In the genomic region with DNA sequence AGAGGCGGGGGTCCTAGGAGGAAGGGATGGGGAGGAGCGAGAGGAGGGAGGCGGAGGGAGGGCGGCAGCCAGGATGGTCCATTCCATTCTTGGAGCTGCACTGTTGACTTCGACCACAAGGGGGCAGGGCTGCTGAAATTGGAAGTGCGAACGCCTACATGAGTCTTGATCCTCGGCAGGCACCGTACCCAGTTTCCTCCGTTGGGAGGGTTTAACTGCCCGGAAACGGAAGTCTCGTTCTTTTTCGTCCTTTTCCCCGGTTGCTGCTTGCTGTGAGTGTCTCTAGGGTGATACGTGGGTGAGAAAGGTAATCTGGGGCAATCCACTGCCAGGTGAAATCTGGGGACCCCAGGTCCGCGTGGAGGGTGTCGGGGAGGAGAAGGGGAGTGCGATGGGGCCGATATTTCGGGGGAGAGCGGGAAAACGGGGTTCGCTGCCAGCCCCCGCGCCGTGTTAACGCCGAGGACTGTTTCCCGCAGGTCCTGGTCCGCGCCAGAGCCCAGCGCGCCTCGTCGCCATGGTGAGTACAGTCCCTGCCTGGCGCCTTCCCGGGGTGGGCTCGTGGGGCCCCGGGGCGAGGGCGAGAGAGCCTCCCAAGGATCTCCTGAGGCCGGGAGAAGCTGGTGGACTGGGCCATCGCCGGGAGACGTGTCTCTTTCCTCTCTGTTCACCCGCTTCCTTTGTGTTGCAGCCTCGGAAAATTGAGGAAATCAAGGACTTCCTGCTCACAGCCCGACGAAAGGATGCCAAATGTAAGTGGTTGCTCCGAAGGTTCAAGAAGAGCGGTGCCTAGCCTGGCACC, we compare ENCODE assay signal across 1 cellular context.
TF ChIP-seq lines count a peak whose summit lies in the region.

A gene (plus strand): TSS at position 240 of the 802 bp plus-strand sequence. CDS start 278 bp downstream, at position 518.

TF ChIP-seq in K562, 482 proteins besides CTCF, POLR2A, EP300 and RAD21 (continued from another document and continues in another):
- TF ChIP-seq, protein P1, sequence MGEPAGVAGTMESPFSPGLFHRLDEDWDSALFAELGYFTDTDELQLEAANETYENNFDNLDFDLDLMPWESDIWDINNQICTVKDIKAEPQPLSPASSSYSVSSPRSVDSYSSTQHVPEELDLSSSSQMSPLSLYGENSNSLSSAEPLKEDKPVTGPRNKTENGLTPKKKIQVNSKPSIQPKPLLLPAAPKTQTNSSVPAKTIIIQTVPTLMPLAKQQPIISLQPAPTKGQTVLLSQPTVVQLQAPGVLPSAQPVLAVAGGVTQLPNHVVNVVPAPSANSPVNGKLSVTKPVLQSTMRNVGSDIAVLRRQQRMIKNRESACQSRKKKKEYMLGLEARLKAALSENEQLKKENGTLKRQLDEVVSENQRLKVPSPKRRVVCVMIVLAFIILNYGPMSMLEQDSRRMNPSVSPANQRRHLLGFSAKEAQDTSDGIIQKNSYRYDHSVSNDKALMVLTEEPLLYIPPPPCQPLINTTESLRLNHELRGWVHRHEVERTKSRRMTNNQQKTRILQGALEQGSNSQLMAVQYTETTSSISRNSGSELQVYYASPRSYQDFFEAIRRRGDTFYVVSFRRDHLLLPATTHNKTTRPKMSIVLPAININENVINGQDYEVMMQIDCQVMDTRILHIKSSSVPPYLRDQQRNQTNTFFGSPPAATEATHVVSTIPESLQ (CRISPR knock-in tag; IDR thresholded peaks at IDR 0.05) = peak; percentile 77; the same call in 1 of the 2 replicates
- TF ChIP-seq CAMTA2 (CRISPR knock-in tag; conservative IDR thresholded peaks at IDR 0.05) = no peak
- no peak for TF ChIP-seq SNIP1 (IDR thresholded peaks at IDR 0.05; ENCODE audit: low read depth)
- TF ChIP-seq POLR3A (IDR thresholded peaks at IDR 0.05; ENCODE audit: borderline replicate concordance, extremely low read depth, insufficient read depth, insufficient read length) = no peak
- no peak for TF ChIP-seq DNMT1 (IDR thresholded peaks at IDR 0.05)
- no peak for TF ChIP-seq BRCA1 (IDR thresholded peaks at IDR 0.05)
- TF ChIP-seq BRCA1 (CRISPR knock-in tag; IDR thresholded peaks at IDR 0.05) = no peak
- TF ChIP-seq ETV6 (IDR thresholded peaks at IDR 0.05; ENCODE audit: borderline replicate concordance in 1 of 2, low read depth in 2 of 2, low read length in 1 of 2) = 0 out of 4 replicates have a peak, but pooled peaks of 1 of the 2 experiments have one; percentile 20
- no peak for TF ChIP-seq ETV6 (CRISPR knock-in tag; IDR thresholded peaks at IDR 0.05; ENCODE audit: borderline replicate concordance)
- TF ChIP-seq PYGO2 (tag; IDR thresholded peaks at IDR 0.05) = no peak
- peak; percentile 79; the same call in 1 of the 2 replicates for TF ChIP-seq CHCHD3 (CRISPR knock-in tag; IDR thresholded peaks at IDR 0.05)
- TF ChIP-seq POLR2H (tag; IDR thresholded peaks at IDR 0.05; ENCODE audit: low read depth) = peak; percentile 93
- TF ChIP-seq PML (IDR thresholded peaks at IDR 0.05; ENCODE audit: low read length) = peak; percentile 95
- no peak for TF ChIP-seq ZNF584 (CRISPR knock-in tag; IDR thresholded peaks at IDR 0.05; ENCODE audit: low read depth)
- no peak for TF ChIP-seq HDAC8 (tag; IDR thresholded peaks at IDR 0.05)
- 0 out of 2 replicates have a peak, but pooled peaks have one; percentile 47 for TF ChIP-seq SOX6 (IDR thresholded peaks at IDR 0.05)
- TF ChIP-seq ZNF436 (CRISPR knock-in tag; IDR thresholded peaks at IDR 0.05) = 0 out of 2 replicates have a peak, but pooled peaks have one; percentile 2
- TF ChIP-seq, protein P2, sequence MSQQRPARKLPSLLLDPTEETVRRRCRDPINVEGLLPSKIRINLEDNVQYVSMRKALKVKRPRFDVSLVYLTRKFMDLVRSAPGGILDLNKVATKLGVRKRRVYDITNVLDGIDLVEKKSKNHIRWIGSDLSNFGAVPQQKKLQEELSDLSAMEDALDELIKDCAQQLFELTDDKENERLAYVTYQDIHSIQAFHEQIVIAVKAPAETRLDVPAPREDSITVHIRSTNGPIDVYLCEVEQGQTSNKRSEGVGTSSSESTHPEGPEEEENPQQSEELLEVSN (IDR thresholded peaks at IDR 0.05; ENCODE audit: borderline replicate concordance in 1 of 2, extremely low read depth in 1 of 2, insufficient read depth in 1 of 2, insufficient read length in 1 of 2, low read depth in 1 of 2, low read length in 1 of 2, poor library complexity in 1 of 2, severe bottlenecking in 1 of 2) = peak; percentile 12 to 52
- TF ChIP-seq THRAP3 (IDR thresholded peaks at IDR 0.05; ENCODE audit: borderline replicate concordance) = peak; percentile 91; the same call in 1 of the 2 replicates
- no peak for TF ChIP-seq ZNF79 (CRISPR knock-in tag; IDR thresholded peaks at IDR 0.05; ENCODE audit: low read depth)
- no peak for TF ChIP-seq NFIX (CRISPR knock-in tag; IDR thresholded peaks at IDR 0.05; ENCODE audit: low read depth)
- no peak for TF ChIP-seq ZNF347 (CRISPR knock-in tag; IDR thresholded peaks at IDR 0.05; ENCODE audit: low read depth)
- TF ChIP-seq CEBPB (tag; IDR thresholded peaks at IDR 0.05) = no peak
- 0 out of 2 replicates have a peak, but pooled peaks have one; percentile 36 for TF ChIP-seq ZEB2 (IDR thresholded peaks at IDR 0.05)
- TF ChIP-seq TSC22D4 (tag; IDR thresholded peaks at IDR 0.05) = no peak
- TF ChIP-seq, protein P3, sequence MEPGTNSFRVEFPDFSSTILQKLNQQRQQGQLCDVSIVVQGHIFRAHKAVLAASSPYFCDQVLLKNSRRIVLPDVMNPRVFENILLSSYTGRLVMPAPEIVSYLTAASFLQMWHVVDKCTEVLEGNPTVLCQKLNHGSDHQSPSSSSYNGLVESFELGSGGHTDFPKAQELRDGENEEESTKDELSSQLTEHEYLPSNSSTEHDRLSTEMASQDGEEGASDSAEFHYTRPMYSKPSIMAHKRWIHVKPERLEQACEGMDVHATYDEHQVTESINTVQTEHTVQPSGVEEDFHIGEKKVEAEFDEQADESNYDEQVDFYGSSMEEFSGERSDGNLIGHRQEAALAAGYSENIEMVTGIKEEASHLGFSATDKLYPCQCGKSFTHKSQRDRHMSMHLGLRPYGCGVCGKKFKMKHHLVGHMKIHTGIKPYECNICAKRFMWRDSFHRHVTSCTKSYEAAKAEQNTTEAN (CRISPR knock-in tag; IDR thresholded peaks at IDR 0.05) = 0 out of 2 replicates have a peak, but pooled peaks have one; percentile 54
- TF ChIP-seq, protein P4, sequence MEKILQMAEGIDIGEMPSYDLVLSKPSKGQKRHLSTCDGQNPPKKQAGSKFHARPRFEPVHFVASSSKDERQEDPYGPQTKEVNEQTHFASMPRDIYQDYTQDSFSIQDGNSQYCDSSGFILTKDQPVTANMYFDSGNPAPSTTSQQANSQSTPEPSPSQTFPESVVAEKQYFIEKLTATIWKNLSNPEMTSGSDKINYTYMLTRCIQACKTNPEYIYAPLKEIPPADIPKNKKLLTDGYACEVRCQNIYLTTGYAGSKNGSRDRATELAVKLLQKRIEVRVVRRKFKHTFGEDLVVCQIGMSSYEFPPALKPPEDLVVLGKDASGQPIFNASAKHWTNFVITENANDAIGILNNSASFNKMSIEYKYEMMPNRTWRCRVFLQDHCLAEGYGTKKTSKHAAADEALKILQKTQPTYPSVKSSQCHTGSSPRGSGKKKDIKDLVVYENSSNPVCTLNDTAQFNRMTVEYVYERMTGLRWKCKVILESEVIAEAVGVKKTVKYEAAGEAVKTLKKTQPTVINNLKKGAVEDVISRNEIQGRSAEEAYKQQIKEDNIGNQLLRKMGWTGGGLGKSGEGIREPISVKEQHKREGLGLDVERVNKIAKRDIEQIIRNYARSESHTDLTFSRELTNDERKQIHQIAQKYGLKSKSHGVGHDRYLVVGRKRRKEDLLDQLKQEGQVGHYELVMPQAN (IDR thresholded peaks at IDR 0.05; ENCODE audit: borderline replicate concordance) = peak; percentile 96; the same call in 1 of the 2 replicates
- 0 out of 2 replicates have a peak, but pooled peaks have one; percentile 71 for TF ChIP-seq PHB (CRISPR knock-in tag; IDR thresholded peaks at IDR 0.05)
- no peak for TF ChIP-seq STAT5B (CRISPR knock-in tag; IDR thresholded peaks at IDR 0.05)
- no peak for TF ChIP-seq FOXP1 (CRISPR knock-in tag; IDR thresholded peaks at IDR 0.05)
- TF ChIP-seq, protein P5, sequence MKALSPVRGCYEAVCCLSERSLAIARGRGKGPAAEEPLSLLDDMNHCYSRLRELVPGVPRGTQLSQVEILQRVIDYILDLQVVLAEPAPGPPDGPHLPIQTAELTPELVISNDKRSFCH (CRISPR knock-in tag; IDR thresholded peaks at IDR 0.05) = no peak
- TF ChIP-seq, protein P5 (tag; IDR thresholded peaks at IDR 0.05) = 0 out of 2 replicates have a peak, but pooled peaks have one; percentile 24
- peak; percentile 63; the same call in 1 of the 2 replicates for TF ChIP-seq ERF (CRISPR knock-in tag; IDR thresholded peaks at IDR 0.05)
- no peak for TF ChIP-seq GATA2 (CRISPR knock-in tag; IDR thresholded peaks at IDR 0.05)
- TF ChIP-seq MBD2 (IDR thresholded peaks at IDR 0.05; ENCODE audit: borderline replicate concordance, low read depth) = peak; percentile 93
- peak; percentile 71 for TF ChIP-seq NFIC (IDR thresholded peaks at IDR 0.05)
- TF ChIP-seq, protein P6, sequence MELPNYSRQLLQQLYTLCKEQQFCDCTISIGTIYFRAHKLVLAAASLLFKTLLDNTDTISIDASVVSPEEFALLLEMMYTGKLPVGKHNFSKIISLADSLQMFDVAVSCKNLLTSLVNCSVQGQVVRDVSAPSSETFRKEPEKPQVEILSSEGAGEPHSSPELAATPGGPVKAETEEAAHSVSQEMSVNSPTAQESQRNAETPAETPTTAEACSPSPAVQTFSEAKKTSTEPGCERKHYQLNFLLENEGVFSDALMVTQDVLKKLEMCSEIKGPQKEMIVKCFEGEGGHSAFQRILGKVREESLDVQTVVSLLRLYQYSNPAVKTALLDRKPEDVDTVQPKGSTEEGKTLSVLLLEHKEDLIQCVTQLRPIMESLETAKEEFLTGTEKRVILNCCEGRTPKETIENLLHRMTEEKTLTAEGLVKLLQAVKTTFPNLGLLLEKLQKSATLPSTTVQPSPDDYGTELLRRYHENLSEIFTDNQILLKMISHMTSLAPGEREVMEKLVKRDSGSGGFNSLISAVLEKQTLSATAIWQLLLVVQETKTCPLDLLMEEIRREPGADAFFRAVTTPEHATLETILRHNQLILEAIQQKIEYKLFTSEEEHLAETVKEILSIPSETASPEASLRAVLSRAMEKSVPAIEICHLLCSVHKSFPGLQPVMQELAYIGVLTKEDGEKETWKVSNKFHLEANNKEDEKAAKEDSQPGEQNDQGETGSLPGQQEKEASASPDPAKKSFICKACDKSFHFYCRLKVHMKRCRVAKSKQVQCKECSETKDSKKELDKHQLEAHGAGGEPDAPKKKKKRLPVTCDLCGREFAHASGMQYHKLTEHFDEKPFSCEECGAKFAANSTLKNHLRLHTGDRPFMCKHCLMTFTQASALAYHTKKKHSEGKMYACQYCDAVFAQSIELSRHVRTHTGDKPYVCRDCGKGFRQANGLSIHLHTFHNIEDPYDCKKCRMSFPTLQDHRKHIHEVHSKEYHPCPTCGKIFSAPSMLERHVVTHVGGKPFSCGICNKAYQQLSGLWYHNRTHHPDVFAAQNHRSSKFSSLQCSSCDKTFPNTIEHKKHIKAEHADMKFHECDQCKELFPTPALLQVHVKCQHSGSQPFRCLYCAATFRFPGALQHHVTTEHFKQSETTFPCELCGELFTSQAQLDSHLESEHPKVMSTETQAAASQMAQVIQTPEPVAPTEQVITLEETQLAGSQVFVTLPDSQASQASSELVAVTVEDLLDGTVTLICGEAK (IDR thresholded peaks at IDR 0.05) = peak; percentile 96
- TF ChIP-seq, protein P6 (CRISPR knock-in tag; IDR thresholded peaks at IDR 0.05) = no peak
- TF ChIP-seq CCNT2 (IDR thresholded peaks at IDR 0.05; ENCODE audit: borderline replicate concordance, extremely low read depth, insufficient read length, low read depth, low read length) = peak; percentile 14
- TF ChIP-seq KLF13 (tag; IDR thresholded peaks at IDR 0.05; ENCODE audit: borderline replicate concordance, low read depth) = no peak
- no peak for TF ChIP-seq ZNF253 (CRISPR knock-in tag; conservative IDR thresholded peaks at IDR 0.05)
- no peak for TF ChIP-seq ZC3H4 (CRISPR knock-in tag; IDR thresholded peaks at IDR 0.05; ENCODE audit: borderline replicate concordance)
- TF ChIP-seq BACH1 (tag; IDR thresholded peaks at IDR 0.05) = no peak
- TF ChIP-seq FIP1L1 (IDR thresholded peaks at IDR 0.05; ENCODE audit: low read depth, low read length, poor library complexity, severe bottlenecking) = peak; percentile 43
- TF ChIP-seq ELF4 (CRISPR knock-in tag; IDR thresholded peaks at IDR 0.05) = peak; percentile 88
- TF ChIP-seq KLF10 (CRISPR knock-in tag; IDR thresholded peaks at IDR 0.05) = no peak
- TF ChIP-seq ZNF184 (CRISPR knock-in tag; IDR thresholded peaks at IDR 0.05) = no peak
- TF ChIP-seq ZFPM2 (CRISPR knock-in tag; IDR thresholded peaks at IDR 0.05) = no peak
- no peak for TF ChIP-seq ZNF707 (CRISPR knock-in tag; conservative IDR thresholded peaks at IDR 0.05)
- TF ChIP-seq CBX1 (IDR thresholded peaks at IDR 0.05; ENCODE audit: low read depth) = peak; percentile 86
- no peak for TF ChIP-seq ZNF217 (CRISPR knock-in tag; IDR thresholded peaks at IDR 0.05)
